In the genomic region with DNA sequence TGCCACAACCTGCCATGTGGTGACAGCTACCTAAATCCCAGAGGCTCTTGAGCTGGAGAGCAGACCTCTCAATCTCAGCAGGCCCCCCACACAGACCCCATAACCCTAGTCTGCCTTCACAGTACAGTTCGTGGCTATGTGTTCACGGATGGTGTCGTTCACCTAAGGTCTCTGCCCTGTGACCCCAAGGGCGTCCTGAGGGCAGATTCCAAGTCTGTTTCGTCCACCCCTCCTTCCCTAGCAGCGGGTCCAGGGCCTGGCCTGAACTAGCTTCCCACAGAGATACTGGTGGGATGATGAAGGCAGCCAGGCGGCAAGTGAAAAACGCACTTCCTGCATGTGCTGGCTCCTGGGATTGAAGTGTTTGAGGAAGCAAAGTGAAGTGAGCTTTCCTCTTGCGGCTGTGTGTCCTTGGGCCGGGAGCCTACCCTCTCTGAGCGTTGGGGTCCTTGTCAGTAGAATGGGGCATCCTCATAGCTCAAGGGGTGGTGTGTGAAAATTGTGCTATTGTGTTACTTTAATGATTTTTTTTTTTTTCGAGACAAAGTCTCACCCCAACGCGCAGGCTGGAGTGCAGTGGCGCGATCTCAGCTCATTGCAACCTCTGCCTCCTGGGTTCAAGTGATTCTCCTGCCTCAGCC, we compare ENCODE assay signal across 1 cellular context.
TF ChIP-seq lines count a peak whose summit lies in the region.

No MANE protein-coding gene starts in this region.

TF ChIP-seq in WTC11, 78 proteins besides CTCF, POLR2A, EP300 and RAD21 (continued from another document):
- TF ChIP-seq, protein P1, sequence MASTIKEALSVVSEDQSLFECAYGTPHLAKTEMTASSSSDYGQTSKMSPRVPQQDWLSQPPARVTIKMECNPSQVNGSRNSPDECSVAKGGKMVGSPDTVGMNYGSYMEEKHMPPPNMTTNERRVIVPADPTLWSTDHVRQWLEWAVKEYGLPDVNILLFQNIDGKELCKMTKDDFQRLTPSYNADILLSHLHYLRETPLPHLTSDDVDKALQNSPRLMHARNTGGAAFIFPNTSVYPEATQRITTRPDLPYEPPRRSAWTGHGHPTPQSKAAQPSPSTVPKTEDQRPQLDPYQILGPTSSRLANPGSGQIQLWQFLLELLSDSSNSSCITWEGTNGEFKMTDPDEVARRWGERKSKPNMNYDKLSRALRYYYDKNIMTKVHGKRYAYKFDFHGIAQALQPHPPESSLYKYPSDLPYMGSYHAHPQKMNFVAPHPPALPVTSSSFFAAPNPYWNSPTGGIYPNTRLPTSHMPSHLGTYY (CRISPR knock-in tag; IDR thresholded peaks at IDR 0.05) = no peak
- TF ChIP-seq, protein P2, sequence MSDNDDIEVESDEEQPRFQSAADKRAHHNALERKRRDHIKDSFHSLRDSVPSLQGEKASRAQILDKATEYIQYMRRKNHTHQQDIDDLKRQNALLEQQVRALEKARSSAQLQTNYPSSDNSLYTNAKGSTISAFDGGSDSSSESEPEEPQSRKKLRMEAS (CRISPR knock-in tag; IDR thresholded peaks at IDR 0.05) = no peak
- no peak for TF ChIP-seq HMGA2 (CRISPR knock-in tag; IDR thresholded peaks at IDR 0.05)
- TF ChIP-seq, protein P3, sequence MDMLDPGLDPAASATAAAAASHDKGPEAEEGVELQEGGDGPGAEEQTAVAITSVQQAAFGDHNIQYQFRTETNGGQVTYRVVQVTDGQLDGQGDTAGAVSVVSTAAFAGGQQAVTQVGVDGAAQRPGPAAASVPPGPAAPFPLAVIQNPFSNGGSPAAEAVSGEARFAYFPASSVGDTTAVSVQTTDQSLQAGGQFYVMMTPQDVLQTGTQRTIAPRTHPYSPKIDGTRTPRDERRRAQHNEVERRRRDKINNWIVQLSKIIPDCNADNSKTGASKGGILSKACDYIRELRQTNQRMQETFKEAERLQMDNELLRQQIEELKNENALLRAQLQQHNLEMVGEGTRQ (CRISPR knock-in tag; IDR thresholded peaks at IDR 0.05) = no peak
- no peak for TF ChIP-seq CBFB (CRISPR knock-in tag; IDR thresholded peaks at IDR 0.05; ENCODE audit: low read depth)
- no peak for TF ChIP-seq GABPB1 (CRISPR knock-in tag; IDR thresholded peaks at IDR 0.05)
- TF ChIP-seq ZNF423 (CRISPR knock-in tag; IDR thresholded peaks at IDR 0.05) = no peak
- TF ChIP-seq JAZF1 (CRISPR knock-in tag; IDR thresholded peaks at IDR 0.05) = no peak
